ENCODE assay signal across 8 cellular contexts in the genomic region with DNA sequence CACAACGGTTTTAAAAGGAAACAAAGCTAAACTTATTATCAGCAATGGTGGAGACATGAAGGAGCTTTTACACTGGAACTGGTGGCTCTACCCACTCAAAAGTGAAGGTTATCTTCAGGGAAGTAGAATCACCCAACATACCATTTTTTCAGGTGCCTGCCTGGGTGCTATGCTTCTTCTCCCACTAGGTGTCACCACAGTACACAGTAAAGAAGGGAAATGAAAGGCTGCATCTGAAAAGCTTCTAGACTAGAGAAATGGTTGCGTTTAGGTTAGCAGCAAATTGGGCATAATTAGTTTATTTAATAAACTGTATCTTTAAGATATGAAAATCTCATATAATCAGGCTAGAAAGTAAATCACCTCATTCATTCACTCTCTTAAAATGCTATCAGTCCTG. TPM values are rescaled to one million over a fixed set of nuclear protein-coding genes. Genes with fewer than 3 reads are reported as not detected.
DNase-seq lines count a peak whose midpoint lies in the region; ATAC-seq, FAIRE-seq and TF ChIP-seq lines count a peak whose summit lies in the region.

No MANE protein-coding gene starts in this region.

- no peak overlapping the region for H2BK5ac ChIP-seq in IMR-90 (ENCODE audit: low read depth, low read length, poor library complexity, severe bottlenecking)

- ATAC-seq in A549 (peak; percentile 81 to 83; a peak in 5 of 6 replicates), IMR-90 (ENCODE audit: low read depth) (peak; percentile 96), body of pancreas (peak; percentile 60), GM21390 (IDR thresholded peaks at IDR 0.05; ENCODE audit: unreplicated experiment) (no peak)

- no peaks in the 10 kb centered on the region for H3K4me1 ChIP-seq in A549
- H3K4me1 ChIP-seq in IMR-90 (ENCODE audit: control insufficient read depth, insufficient read depth, low read length): no peaks in the 10 kb centered on the region
- no peaks in the 10 kb centered on the region for H3K4me1 ChIP-seq in Peyer's patch
- no peaks in the 10 kb centered on the region for H3K4me1 ChIP-seq in body of pancreas

- no peak overlapping the region for H2AFZ ChIP-seq in IMR-90 (replicated peaks; ENCODE audit: low read length, poor library complexity)

- no peak for TF ChIP-seq POLR2A in A549 (IDR thresholded peaks at IDR 0.05; ENCODE audit: low read length)
- no peak for TF ChIP-seq POLR2A in IMR-90 (IDR thresholded peaks at IDR 0.05; ENCODE audit: low read depth, low read length)
- TF ChIP-seq POLR2A in Peyer's patch (IDR thresholded peaks at IDR 0.05): no peak
- no peak for TF ChIP-seq POLR2A in body of pancreas (IDR thresholded peaks at IDR 0.05)

- H3K4me3 ChIP-seq in A549 (no peak overlapping the region), GM06990 (replicated peaks; ENCODE audit: low read depth, low read length) (no peak overlapping the region), IMR-90 (ENCODE audit: insufficient read depth, low read depth, low read length) (no peak overlapping the region), Peyer's patch (no peak overlapping the region), body of pancreas (no peak overlapping the region)

- peaks cover 8% of the 10 kb centered on the region; the same call in 2 of the 3 replicates for H3K9me3 ChIP-seq in A549
- no peaks in the 10 kb centered on the region for H3K9me3 ChIP-seq in IMR-90 (ENCODE audit: control insufficient read depth, insufficient read depth, low read length)
- peaks cover 0 to 3% (median 0%) of the 10 kb centered on the region in 4 donors for H3K9me3 ChIP-seq in Peyer's patch
- peaks cover 0 to 7% (median 0%) of the 10 kb centered on the region in 3 donors for H3K9me3 ChIP-seq in body of pancreas

- FAIRE-seq in A549 (lab: Jason Lieb, UNC): no peak

- no peak overlapping the region for H2BK120ac ChIP-seq in IMR-90 (ENCODE audit: low read depth, low read length)

- BruUV-seq in IMR-90 (replicated peaks; lab: Mats Ljungman, UMichigan): no TSS peak

- H3K4ac ChIP-seq in IMR-90 (ENCODE audit: low read depth, low read length): no peak overlapping the region

- H3K27ac ChIP-seq in A549 (no peak overlapping the region), IMR-90 (ENCODE audit: insufficient read depth, low read length) (no peak overlapping the region), Peyer's patch (no peak overlapping the region), body of pancreas (no peak overlapping the region)

- TF ChIP-seq EP300 in A549 (IDR thresholded peaks at IDR 0.05): no peak

- H4K8ac ChIP-seq in IMR-90 (ENCODE audit: low read depth in 2 of 2, low read length in 2 of 2): no peak overlapping the region

- intact Hi-C loops in IMR-90 (cut with micrococcal nuclease) (loop anchor here (10.0 kb wide), 2 partner anchors 486 to 886 kb away; no protein-coding TSS in a partner anchor), body of pancreas (cut with DNase I) (loop anchor here (10.0 kb wide), 1 partner anchor 436 kb away; no protein-coding TSS in a partner anchor)

- no peak overlapping the region for H3K9ac ChIP-seq in IMR-90 (ENCODE audit: low read depth, low read length)

- no peak overlapping the region for H3K18ac ChIP-seq in IMR-90 (ENCODE audit: low read depth, low read length)

- no peak overlapping the region for H3K56ac ChIP-seq in IMR-90 (ENCODE audit: extremely low read depth, insufficient read depth, low read length)

- H3K27me3 ChIP-seq in GM06990 (replicated peaks; ENCODE audit: control insufficient read depth, insufficient read depth, low read length) (no peaks in the 10 kb centered on the region; the same call in 1 of the 2 replicates), IMR-90 (ENCODE audit: control insufficient read depth, insufficient read depth, low read length) (no peaks in the 10 kb centered on the region), Peyer's patch (no peaks in the 10 kb centered on the region), body of pancreas (peaks cover 0 to 5% of the 10 kb centered on the region in 2 donors)

- TF ChIP-seq RAD21 in A549 (conservative IDR thresholded peaks at IDR 0.05 in 1 of 2, IDR thresholded peaks at IDR 0.05 in 1 of 2) (peak; percentile 75 to 82), IMR-90 (IDR thresholded peaks at IDR 0.05; ENCODE audit: low read length) (peak; percentile 71)

- H3K9me1 ChIP-seq in IMR-90 (ENCODE audit: insufficient read depth, low read length): no peaks in the 10 kb centered on the region

- POLR2A ChIA-PET in A549 (lab: Yijun Ruan, JAX) (no interaction called here), IMR-90 (lab: Charles Lee; ENCODE audit: unreplicated experiment) (no interaction called here)

- H2BK20ac ChIP-seq in IMR-90 (ENCODE audit: low read depth, low read length): no peak overlapping the region

- CTCF ChIA-PET in A549 (lab: Yijun Ruan, JAX): interaction anchor here (0.6 to 3.0 kb wide), 33 partner anchors 9 to 939 kb away, joined by 3 to 21 read pairs (median 3); no protein-coding TSS in a partner anchor
- CTCF ChIA-PET in IMR-90 (lab: Yijun Ruan, JAX): interaction anchor here (0.6 to 1.9 kb wide), 7 partner anchors 10 to 86 kb away, joined by 3 to 9 read pairs (median 3); partner anchors contain the start of gene SELENOK

- no peak overlapping the region for H4K5ac ChIP-seq in IMR-90 (ENCODE audit: low read depth, low read length)

- in situ Hi-C loops in IMR-90 (cut with MboI; ENCODE audit: low sequenced_read_pairs): no loop called here

- dilution Hi-C loops in IMR-90 (cut with HindIII; ENCODE audit: low sequenced_read_pairs, unreplicated experiment): no loop called here

- H4K20me1 ChIP-seq in IMR-90 (ENCODE audit: insufficient read depth, low read length): no peaks in the 10 kb centered on the region

- H3K4me2 ChIP-seq in A549 (peak overlapping the region; percentile 37; the same call in 1 of the 3 replicates), IMR-90 (ENCODE audit: low read depth, low read length) (no peak overlapping the region)

- WGBS in A549 (ENCODE audit: missing lambda C conversion rate): 28% methylated on average over 2 of the region's 2 CpGs
- WGBS in IMR-90 (ENCODE audit: extremely low coverage in 2 of 2, insufficient read length in 1 of 2), 2 experiments: no CpG with 5 or more reads among the region's 2 CpGs
- 0 to 3% methylated on average over 2 of the region's 2 CpGs for WGBS in body of pancreas, 2 donors

- H2AK5ac ChIP-seq in IMR-90 (ENCODE audit: low read depth, low read length): no peak overlapping the region

- no peak overlapping the region for H3K23ac ChIP-seq in IMR-90 (ENCODE audit: low read depth, low read length)

- no peak overlapping the region for H3K14ac ChIP-seq in IMR-90 (replicated peaks; ENCODE audit: low read depth, low read length)

- H2BK15ac ChIP-seq in IMR-90 (ENCODE audit: low read depth, low read length): no peak overlapping the region

- DNase-seq in A549 (ENCODE audit: low read depth in 1 of 2, low spot score in 1 of 2) (peak; percentile 30 to 44), GM06990 (ENCODE audit: extremely low read depth, insufficient read length) (peak; percentile 3), IMR-90 (peak; percentile 52), Peyer's patch (peak in 1 of 3 donors; percentile 68), body of pancreas (peak; percentile 42 to 62 (median 52)), iPS-NIHi11 (ENCODE audit: low spot score) (peak; percentile 78)
- DNase-seq in stimulated activated CD4-positive, alpha-beta T cell treated with anti-CD3 and anti-CD28 coated beads, Interleukin-2, amount 100 ng/mL, for 48 hours: peak; percentile 11 to 30

- H2AK9ac ChIP-seq in IMR-90 (replicated peaks; ENCODE audit: low read depth, low read length, poor library complexity): no peak overlapping the region

- H3K36me3 ChIP-seq in GM06990 (ENCODE audit: control insufficient read depth, insufficient read depth, low read length): no peaks in the 10 kb centered on the region
- no peaks in the 10 kb centered on the region for H3K36me3 ChIP-seq in IMR-90 (ENCODE audit: control insufficient read depth, insufficient read depth, low read length)
- H3K36me3 ChIP-seq in Peyer's patch: no peaks in the 10 kb centered on the region
- no peaks in the 10 kb centered on the region for H3K36me3 ChIP-seq in body of pancreas (replicated peaks in 1 of 2; ENCODE audit: insufficient read depth in 1 of 2, low read depth in 2 of 2)

- H3K79me1 ChIP-seq in IMR-90 (ENCODE audit: low read depth in 1 of 2, low read length in 2 of 2): no peaks in the 10 kb centered on the region

- TF ChIP-seq CTCF in A549 (IDR thresholded peaks at IDR 0.05): peak; percentile 69
- peak; percentile 80 for TF ChIP-seq CTCF in GM06990 (IDR thresholded peaks at IDR 0.05; ENCODE audit: insufficient read depth, low read length, poor library complexity, severe bottlenecking)
- peak; percentile 69 for TF ChIP-seq CTCF in IMR-90 (conservative IDR thresholded peaks at IDR 0.05; ENCODE audit: low read depth, low read length)
- peak in 5 of 6 experiments; percentile 48 to 80 (median 72) for TF ChIP-seq CTCF in Peyer's patch (IDR thresholded peaks at IDR 0.05)
- TF ChIP-seq CTCF in body of pancreas (IDR thresholded peaks at IDR 0.05): peak; percentile 53 to 90 (median 79)

- H4K91ac ChIP-seq in IMR-90 (ENCODE audit: insufficient read depth, low read depth, low read length): no peak overlapping the region

TF ChIP-seq in A549, 52 proteins besides CTCF, POLR2A, EP300 and RAD21 (continues in another document):
- TF ChIP-seq SMC3 (IDR thresholded peaks at IDR 0.05): peak; percentile 52; the same call in 2 of the 3 replicates

RNA-seq across cellular contexts. Expression of gene SELENOK, which starts 47.0 kb away (rescaled TPM):
- 46.6 and 54.3 TPM in 2 replicates for polyA plus RNA-seq in A549 (2011; rRNA removed)
- 14.5 and 15.6 TPM in 2 replicates for polyA plus RNA-seq in A549 (2012; cell fraction: cytosol; rRNA removed)
- 2.7 and 4.3 TPM in 2 replicates for polyA plus RNA-seq in A549 (2012; cell fraction: nucleus; rRNA removed)
- 43.2 to 44.3 TPM (median 43.2 TPM) in 3 replicates for polyA plus RNA-seq in A549 (2017; fragmentation: RNase III; extraction: RNeasy Plus Mini Kit Qiagen cat#74134 plus additional on column Dnase treatment)
- 8.9 and 9.5 TPM in 2 replicates for polyA minus RNA-seq in A549 (2011; rRNA and poly(A)+ RNA removed)
- total RNA-seq in IMR-90 (2012; rRNA removed): 19.2 and 37.1 TPM in 2 replicates
- polyA plus RNA-seq in IMR-90 (2012; rRNA removed): 35.5 and 36.2 TPM in 2 replicates
- polyA plus RNA-seq in IMR-90 (2012; cell fraction: cytosol; rRNA removed): 7.9 and 31.3 TPM in 2 replicates
- 1.6 and 16.1 TPM in 2 replicates for polyA plus RNA-seq in IMR-90 (2012; cell fraction: nucleus; rRNA removed; ENCODE audit: low replicate concordance)
- total RNA-seq in Peyer's patch: 10 to 100 TPM; 26.1 to 69.7 (median 41.9) TPM
- total RNA-seq in body of pancreas: 10 to 100 TPM; 14.5 to 36.1 TPM

RNA-seq across cellular contexts. Expression of gene ACTR8, which starts 56.7 kb away (rescaled TPM):
- polyA plus RNA-seq in A549 (2011; rRNA removed): 18.0 and 19.4 TPM in 2 replicates
- 6.7 and 7.6 TPM in 2 replicates for polyA plus RNA-seq in A549 (2012; cell fraction: cytosol; rRNA removed)
- 5.9 and 9.2 TPM in 2 replicates for polyA plus RNA-seq in A549 (2012; cell fraction: nucleus; rRNA removed)
- polyA plus RNA-seq in A549 (2017; fragmentation: RNase III; extraction: RNeasy Plus Mini Kit Qiagen cat#74134 plus additional on column Dnase treatment): 12.5 to 14.1 TPM (median 12.8 TPM) in 3 replicates
- 14.2 and 17.1 TPM in 2 replicates for polyA minus RNA-seq in A549 (2011; rRNA and poly(A)+ RNA removed)
- 31.4 and 35.8 TPM in 2 replicates for total RNA-seq in IMR-90 (2012; rRNA removed)
- 14.5 and 20.3 TPM in 2 replicates for polyA plus RNA-seq in IMR-90 (2012; rRNA removed)
- polyA plus RNA-seq in IMR-90 (2012; cell fraction: cytosol; rRNA removed): 4.6 and 6.5 TPM in 2 replicates
- polyA plus RNA-seq in IMR-90 (2012; cell fraction: nucleus; rRNA removed; ENCODE audit: low replicate concordance): 7.6 and 24.1 TPM in 2 replicates
- total RNA-seq in Peyer's patch: 10 to 100 TPM; 13.7 to 53.6 (median 24.9) TPM
- 10 to 100 TPM; 13.5 to 19.5 TPM for total RNA-seq in body of pancreas
